In genomic region chr15:64702816-64703631, GRCh38 we compare ENCODE assay signal across 8 cellular contexts.
DNase-seq lines count a peak whose midpoint lies in the region; ATAC-seq and TF ChIP-seq lines count a peak whose summit lies in the region.

No MANE protein-coding gene starts in this region.

- CTCF ChIA-PET in activated CD4-positive, alpha-beta T cell treated with anti-CD3 and anti-CD28 coated beads for 36 hours (lab: Charles Lee): no interaction called here

- peak; percentile 79 for TF ChIP-seq POLR2A in GM19193 (IDR thresholded peaks at IDR 0.05; ENCODE audit: extremely low read depth, insufficient read depth, insufficient read length)

- intact Hi-C loops in activated CD4-positive, alpha-beta T cell treated with anti-CD3 and anti-CD28 coated beads for 36 hours (cut with DNase I, micrococcal nuclease): loop anchor here (1.0 to 10.0 kb wide), 7 partner anchors 122 to 610 kb away; partner anchors contain the start of genes CIAO2A (in 1 of the 2), PIF1 (in 1 of the 2), PPIB (in 1 of the 2) and RNU5B-1 (in 1 of the 2)

- H3K27ac ChIP-seq in layer of hippocampus (ENCODE audit: low read depth, low read length): peak overlapping the region; percentile 91

- H3K27ac Mint-ChIP-seq in activated CD4-positive, alpha-beta T cell treated with anti-CD3 and anti-CD28 coated beads for 36 hours: peak overlapping the region; percentile 86
- H3K27ac Mint-ChIP-seq in chondrocyte (ENCODE audit: unreplicated experiment): peak overlapping the region; percentile 91

- peak; percentile 82 for ATAC-seq in HG03442 (IDR thresholded peaks at IDR 0.05; ENCODE audit: unreplicated experiment)
- peak; percentile 91 for ATAC-seq in activated CD4-positive, alpha-beta T cell treated with anti-CD3 and anti-CD28 coated beads for 36 hours

- no peaks in the 10 kb centered on the region for H3K27me3 ChIP-seq in layer of hippocampus (ENCODE audit: control insufficient read depth, insufficient read depth, low read length)

- H3K27me3 Mint-ChIP-seq in activated CD4-positive, alpha-beta T cell treated with anti-CD3 and anti-CD28 coated beads for 36 hours: no peaks in the 10 kb centered on the region
- H3K27me3 Mint-ChIP-seq in chondrocyte (ENCODE audit: low read depth): no peaks in the 10 kb centered on the region

- DNase-seq in AG09319 (ENCODE audit: extremely low read depth, low read depth) (peak; percentile 70), NCI-H510A treated with DMSO at 0.1 percent for 48 hours (lab: John Stamatoyannopoulos, UW) (peak; percentile 75), chondrocyte (ENCODE audit: low spot score) (peak; percentile 99)
- DNase-seq in activated CD4-positive, alpha-beta T cell treated with anti-CD3 and anti-CD28 coated beads for 36 hours: peak; percentile 98
- peak; percentile 88 to 95 for DNase-seq in stimulated activated CD4-positive, alpha-beta T cell treated with anti-CD3 and anti-CD28 coated beads, Interleukin-1b, Interleukin-23, amount 100 ng/mL, for 1 hour (ENCODE audit: low read depth in 2 of 2)

- peaks cover 7% of the 10 kb centered on the region for H3K36me3 Mint-ChIP-seq in activated CD4-positive, alpha-beta T cell treated with anti-CD3 and anti-CD28 coated beads for 36 hours (ENCODE audit: low read depth)
- H3K36me3 Mint-ChIP-seq in chondrocyte (ENCODE audit: low read depth): no peaks in the 10 kb centered on the region

- POLR2A ChIA-PET in activated CD4-positive, alpha-beta T cell treated with anti-CD3 and anti-CD28 coated beads for 36 hours (lab: Charles Lee): no interaction called here

- TF ChIP-seq CTCF in AG09319 (IDR thresholded peaks at IDR 0.05; ENCODE audit: low read depth, low read length) (no peak), chondrocyte (IDR thresholded peaks at IDR 0.05) (peak; percentile 45)

- peaks cover 52% of the 10 kb centered on the region for H3K4me1 Mint-ChIP-seq in activated CD4-positive, alpha-beta T cell treated with anti-CD3 and anti-CD28 coated beads for 36 hours
- peaks cover 53% of the 10 kb centered on the region for H3K4me1 Mint-ChIP-seq in chondrocyte (ENCODE audit: low read depth)

- H3K4me3 Mint-ChIP-seq in activated CD4-positive, alpha-beta T cell treated with anti-CD3 and anti-CD28 coated beads for 36 hours: peak overlapping the region; percentile 72
- H3K4me3 Mint-ChIP-seq in chondrocyte (ENCODE audit: unreplicated experiment): peak overlapping the region; percentile 85

- H3K9me3 Mint-ChIP-seq in activated CD4-positive, alpha-beta T cell treated with anti-CD3 and anti-CD28 coated beads for 36 hours (ENCODE audit: low read depth): no peaks in the 10 kb centered on the region
- H3K9me3 Mint-ChIP-seq in chondrocyte (ENCODE audit: low read depth): no peaks in the 10 kb centered on the region

Comparison
In these comparisons a context has a peak if more than half of its experiments do, and no peak if none do; other contexts are left out.
1. Peak in every context shown above with its lines: DNase-seq, ATAC-seq and H3K27ac ChIP-seq.